ENCODE assay signal across 8 cellular contexts in genomic region chr9:15873573-15874177, GRCh38.
DNase-seq lines count a peak whose midpoint lies in the region; ATAC-seq, FAIRE-seq and TF ChIP-seq lines count a peak whose summit lies in the region.

No MANE protein-coding gene starts in this region.

- no peaks in the 10 kb centered on the region for H3K4me1 ChIP-seq in GM23338 (ENCODE audit: insufficient read depth)
- H3K4me1 ChIP-seq in ascending aorta = no peaks in the 10 kb centered on the region

- H3K9me3 Mint-ChIP-seq in GM23338 = no peaks in the 10 kb centered on the region

- no peaks in the 10 kb centered on the region; the same call in 2 of the 3 replicates for H3K4me1 Mint-ChIP-seq in GM23338

- no peak overlapping the region for H3K27ac Mint-ChIP-seq in GM23338

- H3K79me2 ChIP-seq in GM23338 (replicated peaks; ENCODE audit: insufficient read depth) = no peaks in the 10 kb centered on the region

- H3F3A ChIP-seq in GM23338 (replicated peaks; ENCODE audit: low read depth) = no peaks in the 10 kb centered on the region

- H3K9me2 ChIP-seq in GM23338 (ENCODE audit: insufficient read depth) = no peaks in the 10 kb centered on the region

- ATAC-seq in GM23338 = peak; percentile 57; the same call in 2 of the 3 replicates

- H3K4me3 ChIP-seq in GM23338 (no peak overlapping the region), ascending aorta (no peak overlapping the region), kidney epithelial cell (ENCODE audit: low read depth, low read length) (no peak overlapping the region)

- H3K36me3 ChIP-seq in GM23338 (ENCODE audit: insufficient read depth) = no peaks in the 10 kb centered on the region
- H3K36me3 ChIP-seq in ascending aorta = no peaks in the 10 kb centered on the region
- H3K36me3 ChIP-seq in kidney epithelial cell (ENCODE audit: control insufficient read depth, insufficient read depth, low read length) = no peaks in the 10 kb centered on the region

- H3K4me2 ChIP-seq in GM23338 = no peak overlapping the region

- H3K27ac ChIP-seq in GM23338 (ENCODE audit: low read depth) = no peak overlapping the region
- no peak overlapping the region for H3K27ac ChIP-seq in ascending aorta

- H3K27me3 ChIP-seq in GM23338 (ENCODE audit: insufficient read depth) = no peaks in the 10 kb centered on the region
- H3K27me3 ChIP-seq in ascending aorta = no peaks in the 10 kb centered on the region
- no peaks in the 10 kb centered on the region for H3K27me3 ChIP-seq in kidney epithelial cell (ENCODE audit: control insufficient read depth, insufficient read depth, low read length)

- peak; percentile 18 for DNase-seq in GM04504 (ENCODE audit: low read depth)
- peak; percentile 65 for DNase-seq in GM23338 (ENCODE audit: low spot score)
- DNase-seq in NCI-H146 treated with DMSO at 0.1 percent for 48 hours (lab: John Stamatoyannopoulos, UW; ENCODE audit: unreplicated experiment) = peak; percentile 46
- DNase-seq in ascending aorta (ENCODE audit: low spot score in 2 of 2) = no peak
- DNase-seq in kidney epithelial cell (ENCODE audit: low read depth) = peak; percentile 16
- DNase-seq in urothelium cell line (ENCODE audit: low spot score) = peak; percentile 8
- no peak for DNase-seq in GOT3 (lab: John Stamatoyannopoulos, UW)
- no peak for DNase-seq in activated gamma-delta T cell treated with Interleukin-2 at 50 U/mL for 16 hours

- no peaks in the 10 kb centered on the region for H4K20me1 ChIP-seq in GM23338 (replicated peaks; ENCODE audit: insufficient read depth)

- no peak for FAIRE-seq in urothelium cell line (lab: Jason Lieb, UNC)

- intact Hi-C loops in ascending aorta (cut with DNase I) = loop anchor here (5.0 to 10.0 kb wide), 3 partner anchors 1051 to 1589 kb away; no protein-coding TSS in a partner anchor

- TF ChIP-seq CTCF in GM23338 (conservative IDR thresholded peaks at IDR 0.05; ENCODE audit: low read depth in 2 of 2) = peak; percentile 74 to 82
- peak in 2 of 3 experiments; percentile 48 to 67 for TF ChIP-seq CTCF in ascending aorta (IDR thresholded peaks at IDR 0.05)
- TF ChIP-seq CTCF in kidney epithelial cell (IDR thresholded peaks at IDR 0.05; ENCODE audit: insufficient read depth, low read length, poor library complexity, severe bottlenecking) = peak; percentile 43

- H3K4me3 Mint-ChIP-seq in GM23338 = no peak overlapping the region

- no peaks in the 10 kb centered on the region for H3K36me3 Mint-ChIP-seq in GM23338 (ENCODE audit: low read depth)

- no peaks in the 10 kb centered on the region for H3K27me3 Mint-ChIP-seq in GM23338 (ENCODE audit: insufficient read depth, low read depth, poor library complexity)

- no peak overlapping the region for H2AFZ ChIP-seq in GM23338

- no peaks in the 10 kb centered on the region for H3K9me3 ChIP-seq in ascending aorta

TF ChIP-seq in GM23338, 12 proteins besides CTCF, POLR2A, EP300 and RAD21:
- TF ChIP-seq JUNB (IDR thresholded peaks at IDR 0.05; ENCODE audit: unreplicated experiment) (no peak), NANOG (IDR thresholded peaks at IDR 0.05; ENCODE audit: borderline replicate concordance) (no peak), ETS1 (IDR thresholded peaks at IDR 0.05) (no peak)

Comparison
In these comparisons a context has a peak if more than half of its experiments do, and no peak if none do; other contexts are left out.
1. DNase-seq: peak in GM04504 (single experiment), GM23338 (single experiment), NCI-H146 treated with DMSO at 0.1 percent for 48 hours (single experiment), kidney epithelial cell (single experiment) and urothelium cell line (single experiment); none in ascending aorta (0 of 2), GOT3 (single experiment) and activated gamma-delta T cell treated with Interleukin-2 at 50 U/mL for 16 hours (single experiment).
2. Peak in every context shown above with its lines, with median percentiles within 50 percentile points of each other: CTCF ChIP-seq.